1 cellular context compared by ENCODE assay signal in the genomic region with DNA sequence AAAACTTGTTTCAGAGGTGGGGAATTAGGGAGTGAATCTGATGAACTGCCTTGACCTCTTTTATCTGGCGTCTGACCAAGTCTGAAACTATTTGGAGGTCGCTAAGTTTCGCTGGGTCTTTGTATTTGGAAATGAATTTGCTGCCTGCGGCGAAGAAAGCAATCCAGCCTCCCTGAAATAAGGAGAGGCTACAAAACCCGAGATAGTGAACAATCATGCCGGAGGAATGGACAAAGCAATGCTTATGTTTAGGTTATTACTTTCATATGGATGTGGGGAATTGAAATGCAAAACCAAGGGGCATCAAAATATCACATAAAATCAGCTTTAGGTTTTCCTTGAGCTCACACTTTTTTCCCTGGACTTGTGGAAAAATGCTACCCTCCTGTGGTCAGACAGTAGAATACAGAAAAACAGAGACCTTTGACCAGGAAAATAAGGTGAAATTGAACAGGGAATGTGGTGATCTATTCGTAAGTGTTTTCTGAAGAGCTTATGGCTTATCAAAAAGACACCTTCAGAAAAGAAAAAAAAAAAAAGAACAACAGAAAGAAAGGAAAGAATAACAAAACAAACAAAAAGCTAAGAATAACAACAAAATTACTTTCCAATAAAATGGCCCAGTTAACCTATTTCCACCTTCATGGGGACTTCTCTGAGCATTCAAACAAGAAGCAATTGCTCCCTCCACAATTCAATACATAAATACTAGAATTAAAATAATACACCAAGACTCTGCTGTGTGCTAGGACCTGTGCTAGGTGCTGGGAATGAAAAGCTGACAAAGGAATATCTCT.
TF ChIP-seq lines count a peak whose summit lies in the region.

No MANE protein-coding gene starts in this region.

TF ChIP-seq in K562, 482 proteins besides CTCF, POLR2A, EP300 and RAD21 (continued from another document):
- TF ChIP-seq, protein P1, sequence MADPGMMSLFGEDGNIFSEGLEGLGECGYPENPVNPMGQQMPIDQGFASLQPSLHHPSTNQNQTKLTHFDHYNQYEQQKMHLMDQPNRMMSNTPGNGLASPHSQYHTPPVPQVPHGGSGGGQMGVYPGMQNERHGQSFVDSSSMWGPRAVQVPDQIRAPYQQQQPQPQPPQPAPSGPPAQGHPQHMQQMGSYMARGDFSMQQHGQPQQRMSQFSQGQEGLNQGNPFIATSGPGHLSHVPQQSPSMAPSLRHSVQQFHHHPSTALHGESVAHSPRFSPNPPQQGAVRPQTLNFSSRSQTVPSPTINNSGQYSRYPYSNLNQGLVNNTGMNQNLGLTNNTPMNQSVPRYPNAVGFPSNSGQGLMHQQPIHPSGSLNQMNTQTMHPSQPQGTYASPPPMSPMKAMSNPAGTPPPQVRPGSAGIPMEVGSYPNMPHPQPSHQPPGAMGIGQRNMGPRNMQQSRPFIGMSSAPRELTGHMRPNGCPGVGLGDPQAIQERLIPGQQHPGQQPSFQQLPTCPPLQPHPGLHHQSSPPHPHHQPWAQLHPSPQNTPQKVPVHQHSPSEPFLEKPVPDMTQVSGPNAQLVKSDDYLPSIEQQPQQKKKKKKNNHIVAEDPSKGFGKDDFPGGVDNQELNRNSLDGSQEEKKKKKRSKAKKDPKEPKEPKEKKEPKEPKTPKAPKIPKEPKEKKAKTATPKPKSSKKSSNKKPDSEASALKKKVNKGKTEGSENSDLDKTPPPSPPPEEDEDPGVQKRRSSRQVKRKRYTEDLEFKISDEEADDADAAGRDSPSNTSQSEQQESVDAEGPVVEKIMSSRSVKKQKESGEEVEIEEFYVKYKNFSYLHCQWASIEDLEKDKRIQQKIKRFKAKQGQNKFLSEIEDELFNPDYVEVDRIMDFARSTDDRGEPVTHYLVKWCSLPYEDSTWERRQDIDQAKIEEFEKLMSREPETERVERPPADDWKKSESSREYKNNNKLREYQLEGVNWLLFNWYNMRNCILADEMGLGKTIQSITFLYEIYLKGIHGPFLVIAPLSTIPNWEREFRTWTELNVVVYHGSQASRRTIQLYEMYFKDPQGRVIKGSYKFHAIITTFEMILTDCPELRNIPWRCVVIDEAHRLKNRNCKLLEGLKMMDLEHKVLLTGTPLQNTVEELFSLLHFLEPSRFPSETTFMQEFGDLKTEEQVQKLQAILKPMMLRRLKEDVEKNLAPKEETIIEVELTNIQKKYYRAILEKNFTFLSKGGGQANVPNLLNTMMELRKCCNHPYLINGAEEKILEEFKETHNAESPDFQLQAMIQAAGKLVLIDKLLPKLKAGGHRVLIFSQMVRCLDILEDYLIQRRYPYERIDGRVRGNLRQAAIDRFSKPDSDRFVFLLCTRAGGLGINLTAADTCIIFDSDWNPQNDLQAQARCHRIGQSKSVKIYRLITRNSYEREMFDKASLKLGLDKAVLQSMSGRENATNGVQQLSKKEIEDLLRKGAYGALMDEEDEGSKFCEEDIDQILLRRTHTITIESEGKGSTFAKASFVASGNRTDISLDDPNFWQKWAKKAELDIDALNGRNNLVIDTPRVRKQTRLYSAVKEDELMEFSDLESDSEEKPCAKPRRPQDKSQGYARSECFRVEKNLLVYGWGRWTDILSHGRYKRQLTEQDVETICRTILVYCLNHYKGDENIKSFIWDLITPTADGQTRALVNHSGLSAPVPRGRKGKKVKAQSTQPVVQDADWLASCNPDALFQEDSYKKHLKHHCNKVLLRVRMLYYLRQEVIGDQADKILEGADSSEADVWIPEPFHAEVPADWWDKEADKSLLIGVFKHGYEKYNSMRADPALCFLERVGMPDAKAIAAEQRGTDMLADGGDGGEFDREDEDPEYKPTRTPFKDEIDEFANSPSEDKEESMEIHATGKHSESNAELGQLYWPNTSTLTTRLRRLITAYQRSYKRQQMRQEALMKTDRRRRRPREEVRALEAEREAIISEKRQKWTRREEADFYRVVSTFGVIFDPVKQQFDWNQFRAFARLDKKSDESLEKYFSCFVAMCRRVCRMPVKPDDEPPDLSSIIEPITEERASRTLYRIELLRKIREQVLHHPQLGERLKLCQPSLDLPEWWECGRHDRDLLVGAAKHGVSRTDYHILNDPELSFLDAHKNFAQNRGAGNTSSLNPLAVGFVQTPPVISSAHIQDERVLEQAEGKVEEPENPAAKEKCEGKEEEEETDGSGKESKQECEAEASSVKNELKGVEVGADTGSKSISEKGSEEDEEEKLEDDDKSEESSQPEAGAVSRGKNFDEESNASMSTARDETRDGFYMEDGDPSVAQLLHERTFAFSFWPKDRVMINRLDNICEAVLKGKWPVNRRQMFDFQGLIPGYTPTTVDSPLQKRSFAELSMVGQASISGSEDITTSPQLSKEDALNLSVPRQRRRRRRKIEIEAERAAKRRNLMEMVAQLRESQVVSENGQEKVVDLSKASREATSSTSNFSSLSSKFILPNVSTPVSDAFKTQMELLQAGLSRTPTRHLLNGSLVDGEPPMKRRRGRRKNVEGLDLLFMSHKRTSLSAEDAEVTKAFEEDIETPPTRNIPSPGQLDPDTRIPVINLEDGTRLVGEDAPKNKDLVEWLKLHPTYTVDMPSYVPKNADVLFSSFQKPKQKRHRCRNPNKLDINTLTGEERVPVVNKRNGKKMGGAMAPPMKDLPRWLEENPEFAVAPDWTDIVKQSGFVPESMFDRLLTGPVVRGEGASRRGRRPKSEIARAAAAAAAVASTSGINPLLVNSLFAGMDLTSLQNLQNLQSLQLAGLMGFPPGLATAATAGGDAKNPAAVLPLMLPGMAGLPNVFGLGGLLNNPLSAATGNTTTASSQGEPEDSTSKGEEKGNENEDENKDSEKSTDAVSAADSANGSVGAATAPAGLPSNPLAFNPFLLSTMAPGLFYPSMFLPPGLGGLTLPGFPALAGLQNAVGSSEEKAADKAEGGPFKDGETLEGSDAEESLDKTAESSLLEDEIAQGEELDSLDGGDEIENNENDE (IDR thresholded peaks at IDR 0.05; ENCODE audit: low read depth, low read length), result no peak
- TF ChIP-seq KLF6 (CRISPR knock-in tag; IDR thresholded peaks at IDR 0.05; ENCODE audit: borderline replicate concordance) (no peak), ZNF217 (CRISPR knock-in tag; IDR thresholded peaks at IDR 0.05) (no peak), ZFX (CRISPR knock-in tag; IDR thresholded peaks at IDR 0.05) (no peak), FOXA3 (CRISPR knock-in tag; conservative IDR thresholded peaks at IDR 0.05 in 1 of 2, IDR thresholded peaks at IDR 0.05 in 1 of 2) (no peak), ZFP36 (IDR thresholded peaks at IDR 0.05; ENCODE audit: low read depth, low read length, partially characterized antibody) (no peak), ZNF778 (CRISPR knock-in tag; IDR thresholded peaks at IDR 0.05) (no peak), ZNF124 (CRISPR knock-in tag; IDR thresholded peaks at IDR 0.05) (no peak), HSF4 (CRISPR knock-in tag; IDR thresholded peaks at IDR 0.05; ENCODE audit: borderline replicate concordance) (no peak), SNRNP70 (optimal IDR thresholded peaks at IDR 0.05; ENCODE audit: low read depth, low read length) (no peak), NR3C1 (CRISPR knock-in tag; IDR thresholded peaks at IDR 0.05) (no peak), ZEB2 (IDR thresholded peaks at IDR 0.05) (no peak), SAFB2 (IDR thresholded peaks at IDR 0.05; ENCODE audit: borderline replicate concordance, low read depth, low read length, severe bottlenecking) (no peak), NCOR1 (IDR thresholded peaks at IDR 0.05) (no peak), SUPT5H (IDR thresholded peaks at IDR 0.05) (no peak)
- TF ChIP-seq, protein P2, sequence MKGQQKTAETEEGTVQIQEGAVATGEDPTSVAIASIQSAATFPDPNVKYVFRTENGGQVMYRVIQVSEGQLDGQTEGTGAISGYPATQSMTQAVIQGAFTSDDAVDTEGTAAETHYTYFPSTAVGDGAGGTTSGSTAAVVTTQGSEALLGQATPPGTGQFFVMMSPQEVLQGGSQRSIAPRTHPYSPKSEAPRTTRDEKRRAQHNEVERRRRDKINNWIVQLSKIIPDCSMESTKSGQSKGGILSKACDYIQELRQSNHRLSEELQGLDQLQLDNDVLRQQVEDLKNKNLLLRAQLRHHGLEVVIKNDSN (CRISPR knock-in tag; IDR thresholded peaks at IDR 0.05), result no peak
- TF ChIP-seq, protein P3, sequence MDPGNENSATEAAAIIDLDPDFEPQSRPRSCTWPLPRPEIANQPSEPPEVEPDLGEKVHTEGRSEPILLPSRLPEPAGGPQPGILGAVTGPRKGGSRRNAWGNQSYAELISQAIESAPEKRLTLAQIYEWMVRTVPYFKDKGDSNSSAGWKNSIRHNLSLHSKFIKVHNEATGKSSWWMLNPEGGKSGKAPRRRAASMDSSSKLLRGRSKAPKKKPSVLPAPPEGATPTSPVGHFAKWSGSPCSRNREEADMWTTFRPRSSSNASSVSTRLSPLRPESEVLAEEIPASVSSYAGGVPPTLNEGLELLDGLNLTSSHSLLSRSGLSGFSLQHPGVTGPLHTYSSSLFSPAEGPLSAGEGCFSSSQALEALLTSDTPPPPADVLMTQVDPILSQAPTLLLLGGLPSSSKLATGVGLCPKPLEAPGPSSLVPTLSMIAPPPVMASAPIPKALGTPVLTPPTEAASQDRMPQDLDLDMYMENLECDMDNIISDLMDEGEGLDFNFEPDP (CRISPR knock-in tag; IDR thresholded peaks at IDR 0.05), result no peak
- TF ChIP-seq, protein P4, sequence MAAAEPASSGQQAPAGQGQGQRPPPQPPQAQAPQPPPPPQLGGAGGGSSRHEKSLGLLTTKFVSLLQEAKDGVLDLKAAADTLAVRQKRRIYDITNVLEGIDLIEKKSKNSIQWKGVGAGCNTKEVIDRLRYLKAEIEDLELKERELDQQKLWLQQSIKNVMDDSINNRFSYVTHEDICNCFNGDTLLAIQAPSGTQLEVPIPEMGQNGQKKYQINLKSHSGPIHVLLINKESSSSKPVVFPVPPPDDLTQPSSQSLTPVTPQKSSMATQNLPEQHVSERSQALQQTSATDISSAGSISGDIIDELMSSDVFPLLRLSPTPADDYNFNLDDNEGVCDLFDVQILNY (CRISPR knock-in tag; IDR thresholded peaks at IDR 0.05), result no peak
